12 cellular contexts compared by ENCODE assay signal in genomic region chr17:6691958-6692357, GRCh38. TPM values are rescaled to one million over a fixed set of nuclear protein-coding genes. Genes with fewer than 3 reads are reported as not detected.
"Had no signal": no experiment of that assay in that cellular context is flagged by ENCODE, and none has a peak within 500 bp of the region (broad histone marks: within the 10 kb centered on the region; RNA-seq: fewer than 3 reads in every experiment).

No MANE protein-coding gene starts in this region.

RNA-seq across cellular contexts. Expression of gene SLC13A5, which starts 21.2 kb away (rescaled TPM):
- total RNA-seq: kidney; left colon; left ventricle myocardium inferior; left ventricle myocardium superior; lower leg skin; lower lobe of right lung; mononuclear cell; mucosa of descending colon; myocyte; naive thymus-derived CD4-positive, alpha-beta T cell had no signal
- polyA plus RNA-seq: immature natural killer cell; lung; naive thymus-derived CD4-positive, alpha-beta T cell had no signal
